In genomic region chr9:97397220-97397619, GRCh38 we compare ENCODE assay signal across 11 cellular contexts. TPM values are rescaled to one million over a fixed set of nuclear protein-coding genes. Genes with fewer than 3 reads are reported as not detected.
DNase-seq lines count a peak whose midpoint lies in the region; ATAC-seq and TF ChIP-seq lines count a peak whose summit lies in the region.
"Had no signal": no experiment of that assay in that cellular context is flagged by ENCODE, and none has a peak within 500 bp of the region (broad histone marks: within the 10 kb centered on the region; RNA-seq: fewer than 3 reads in every experiment).

No MANE protein-coding gene starts in this region.

- no peaks in the 10 kb centered on the region for H3K9me3 Mint-ChIP-seq in activated CD4-positive, alpha-beta memory T cell treated with anti-CD3 and anti-CD28 coated beads, Interleukin-2, amount 10 ng/mL, durations not matched to agents 7 days and 5 days
- H3K9me3 Mint-ChIP-seq in progenitor cell of endocrine pancreas (ENCODE audit: low read depth) = no peaks in the 10 kb centered on the region

- H3K4me3 ChIP-seq in spleen = no peak overlapping the region
- H3K4me3 ChIP-seq: BLaER1 treated with 17β-estradiol and CSF1 and Interleukin-3, amounts not matched to agents 10 nM and 100 nM had no signal

- H3K4me3 Mint-ChIP-seq in activated CD4-positive, alpha-beta memory T cell treated with anti-CD3 and anti-CD28 coated beads, Interleukin-2, amount 10 ng/mL, durations not matched to agents 7 days and 5 days = no peak overlapping the region
- no peak overlapping the region for H3K4me3 Mint-ChIP-seq in progenitor cell of endocrine pancreas (ENCODE audit: low read depth)
- H3K4me3 Mint-ChIP-seq: activated naive CD8-positive, alpha-beta T cell had no signal

- no peak overlapping the region for H3K27ac ChIP-seq in spleen
- H3K27ac ChIP-seq: BLaER1 treated with 17β-estradiol and CSF1 and Interleukin-3, amounts not matched to agents 10 nM and 100 nM had no signal

- no peak for TF ChIP-seq POLR2A in spleen (IDR thresholded peaks at IDR 0.05)

- peaks cover 28% of the 10 kb centered on the region for H3K4me1 Mint-ChIP-seq in activated CD4-positive, alpha-beta memory T cell treated with anti-CD3 and anti-CD28 coated beads, Interleukin-2, amount 10 ng/mL, durations not matched to agents 7 days and 5 days
- peaks cover 3% of the 10 kb centered on the region for H3K4me1 Mint-ChIP-seq in progenitor cell of endocrine pancreas (ENCODE audit: low read depth)

- no peaks in the 10 kb centered on the region for H3K36me3 ChIP-seq in spleen
- H3K36me3 ChIP-seq: BLaER1 treated with 17β-estradiol and CSF1 and Interleukin-3, amounts not matched to agents 10 nM and 100 nM had no signal

- H3K27me3 ChIP-seq in spleen (replicated peaks in 1 of 7) = no peaks in the 10 kb centered on the region
- H3K27me3 ChIP-seq: BLaER1 treated with 17β-estradiol and CSF1 and Interleukin-3, amounts not matched to agents 10 nM and 100 nM had no signal

- peak; percentile 66 for ATAC-seq in HG02884 (IDR thresholded peaks at IDR 0.05; ENCODE audit: unreplicated experiment)
- peak; percentile 95 for ATAC-seq in stimulated activated naive CD8-positive, alpha-beta T cell treated with anti-CD3 and anti-CD28 coated beads, Interleukin-15, Interleukin-2, amounts not matched to agents 100 U/mL and 50 U/mL, for 24 hours

- TF ChIP-seq CTCF in progenitor cell of endocrine pancreas (IDR thresholded peaks at IDR 0.05; ENCODE audit: unreplicated experiment) (no peak), spleen (IDR thresholded peaks at IDR 0.05 in 8 of 11, conservative IDR thresholded peaks at IDR 0.05 in 3 of 11) (no peak)

- intact Hi-C loops in spleen (cut with DNase I; ENCODE audit: low total_unique reads) = loop anchor here (5.0 kb wide), 1 partner anchor 540 kb away; no protein-coding TSS in a partner anchor

- H3K4me1 ChIP-seq in spleen = peaks cover 0 to 7% (median 6%) of the 10 kb centered on the region in 6 donors

- CTCF ChIA-PET in activated CD4-positive, alpha-beta memory T cell treated with anti-CD3 and anti-CD28 coated beads, Interleukin-2, amount 10 ng/mL, durations not matched to agents 7 days and 5 days (lab: Charles Lee) = interaction anchor here (0.9 to 3.5 kb wide), 9 partner anchors 8 to 541 kb away, joined by 3 to 21 read pairs (median 5); partner anchors contain the start of gene TDRD7

- H3K36me3 Mint-ChIP-seq in activated CD4-positive, alpha-beta memory T cell treated with anti-CD3 and anti-CD28 coated beads, Interleukin-2, amount 10 ng/mL, durations not matched to agents 7 days and 5 days (ENCODE audit: low read depth) = no peaks in the 10 kb centered on the region
- no peaks in the 10 kb centered on the region for H3K36me3 Mint-ChIP-seq in progenitor cell of endocrine pancreas (ENCODE audit: insufficient read depth)
- H3K36me3 Mint-ChIP-seq: activated naive CD8-positive, alpha-beta T cell had no signal

- peak; percentile 46 for DNase-seq in stimulated activated CD4-positive, alpha-beta T cell treated with anti-CD3 and anti-CD28 coated beads, Interleukin-15, amount 100 ng/mL, for 24 hours
- DNase-seq in stimulated activated CD4-positive, alpha-beta T cell treated with anti-CD3 and anti-CD28 coated beads, Interleukin-4, amount 100 ng/mL, for 1 hour = no peak
- peak; percentile 65 for DNase-seq in activated CD4-positive, alpha-beta memory T cell treated with anti-CD3 and anti-CD28 coated beads, Interleukin-2, amount 10 ng/mL, durations not matched to agents 7 days and 5 days
- peak; percentile 42 for DNase-seq in stimulated activated naive CD8-positive, alpha-beta T cell treated with anti-CD3 and anti-CD28 coated beads, Interleukin-15, Interleukin-2, amounts not matched to agents 100 U/mL and 50 U/mL, for 24 hours
- DNase-seq in progenitor cell of endocrine pancreas (ENCODE audit: low spot score, unreplicated experiment) = no peak
- DNase-seq in spleen = no peak
- DNase-seq in NCI-H1092 treated with DMSO at 0.1 percent for 48 hours (lab: John Stamatoyannopoulos, UW) = no peak
- DNase-seq: NCI-H1417 had no signal

- POLR2A ChIA-PET in activated CD4-positive, alpha-beta memory T cell treated with anti-CD3 and anti-CD28 coated beads, Interleukin-2, amount 10 ng/mL, durations not matched to agents 7 days and 5 days (lab: Charles Lee) = interaction anchor here (2.6 kb wide), 1 partner anchor 10 kb away, joined by 15 read pairs; no protein-coding TSS in a partner anchor

- H3K27ac Mint-ChIP-seq in activated CD4-positive, alpha-beta memory T cell treated with anti-CD3 and anti-CD28 coated beads, Interleukin-2, amount 10 ng/mL, durations not matched to agents 7 days and 5 days = no peak overlapping the region
- no peak overlapping the region for H3K27ac Mint-ChIP-seq in progenitor cell of endocrine pancreas
- H3K27ac Mint-ChIP-seq: activated naive CD8-positive, alpha-beta T cell had no signal

- H3K9me3 ChIP-seq in spleen = no peaks in the 10 kb centered on the region
- H3K9me3 ChIP-seq: BLaER1 treated with 17β-estradiol and CSF1 and Interleukin-3, amounts not matched to agents 10 nM and 100 nM had no signal

- peaks cover 62% of the 10 kb centered on the region for H3K27me3 Mint-ChIP-seq in activated CD4-positive, alpha-beta memory T cell treated with anti-CD3 and anti-CD28 coated beads, Interleukin-2, amount 10 ng/mL, durations not matched to agents 7 days and 5 days
- no peaks in the 10 kb centered on the region for H3K27me3 Mint-ChIP-seq in progenitor cell of endocrine pancreas
- H3K27me3 Mint-ChIP-seq: activated naive CD8-positive, alpha-beta T cell had no signal

- WGBS in spleen, 5 donors = 66 to 100% (median 74%) methylated on average over 1 of the region's 1 CpG

RNA-seq across cellular contexts. Expression of gene TDRD7, which starts 14.7 kb away (rescaled TPM):
- total RNA-seq in activated CD4-positive, alpha-beta memory T cell treated with anti-CD3 and anti-CD28 coated beads, Interleukin-2, amount 10 ng/mL, durations not matched to agents 7 days and 5 days = 10 to 100 TPM; 19.4 to 19.8 TPM
- total RNA-seq in progenitor cell of endocrine pancreas (12.8 and 14.2 TPM in 2 replicates), spleen (10 to 100 TPM; 12.0 to 18.7 (median 15.6) TPM)
- 1 to 10 TPM; 6.4 to 9.5 (median 7.4) TPM for polyA plus RNA-seq in spleen

Comparison
In these comparisons a context has a peak if more than half of its experiments do, and no peak if none do; other contexts are left out.
1. DNase-seq: peak in stimulated activated CD4-positive, alpha-beta T cell treated with anti-CD3 and anti-CD28 coated beads, Interleukin-15, amount 100 ng/mL, for 24 hours (single experiment), activated CD4-positive, alpha-beta memory T cell treated with anti-CD3 and anti-CD28 coated beads, Interleukin-2, amount 10 ng/mL, durations not matched to agents 7 days and 5 days (single experiment) and stimulated activated naive CD8-positive, alpha-beta T cell treated with anti-CD3 and anti-CD28 coated beads, Interleukin-15, Interleukin-2, amounts not matched to agents 100 U/mL and 50 U/mL, for 24 hours (single experiment); none in stimulated activated CD4-positive, alpha-beta T cell treated with anti-CD3 and anti-CD28 coated beads, Interleukin-4, amount 100 ng/mL, for 1 hour (single experiment), progenitor cell of endocrine pancreas (single experiment), spleen (single experiment) and NCI-H1092 treated with DMSO at 0.1 percent for 48 hours (single experiment).